17 cellular contexts compared by ENCODE assay signal in genomic region chr15:89338036-89338435, GRCh38. TPM values are rescaled to one million over a fixed set of nuclear protein-coding genes. Genes with fewer than 3 reads are reported as not detected.
A peak's percentile ranks its signal among the peaks of the same experiment; 100 is the strongest.
DNase-seq lines count a peak whose midpoint lies in the region; ATAC-seq and TF ChIP-seq lines count a peak whose summit lies in the region.
"Had no signal": no experiment of that assay in that cellular context is flagged by ENCODE, and none has a peak within 500 bp of the region (broad histone marks: within the 10 kb centered on the region; RNA-seq: fewer than 3 reads in every experiment).

No MANE protein-coding gene starts in this region.

- BruUV-seq in OCI-LY7 (replicated peaks; lab: Mats Ljungman, UMichigan) = no TSS peak

- POLR2A ChIA-PET in activated CD4-positive, alpha-beta memory T cell treated with anti-CD3 and anti-CD28 coated beads for 36 hours (lab: Charles Lee) = no interaction called here
- POLR2A ChIA-PET in activated CD4-positive, alpha-beta memory T cell treated with anti-CD3 and anti-CD28 coated beads, Interleukin-2, amount 10 ng/mL, durations not matched to agents 7 days and 5 days (lab: Charles Lee) = interaction anchor here (1.0 kb wide), 1 partner anchor 64 kb away, joined by 3 read pairs; no protein-coding TSS in a partner anchor
- POLR2A ChIA-PET in CD4-positive, alpha-beta T cell (lab: Charles Lee) = no interaction called here
- POLR2A ChIA-PET in OCI-LY7 (lab: Charles Lee) = no interaction called here

- peak; percentile 35 for DNase-seq in activated CD4-positive, alpha-beta memory T cell treated with anti-CD3 and anti-CD28 coated beads for 36 hours
- DNase-seq in activated CD4-positive, alpha-beta memory T cell treated with anti-CD3 and anti-CD28 coated beads, Interleukin-2, amount 10 ng/mL, durations not matched to agents 7 days and 5 days = no peak
- no peak for DNase-seq in CD4-positive, alpha-beta T cell
- no peak for DNase-seq in OCI-LY7 (ENCODE audit: low spot score)
- DNase-seq in neural crest cell (ENCODE audit: low read depth, low spot score) = no peak
- no peak for DNase-seq in lower lobe of right lung
- DNase-seq: BE2C; CD4-positive, CD25-positive, alpha-beta regulatory T cell; DMS153; GM23248; NCI-H1105; NCI-H1694; NCI-H748 treated with DMSO at 0.1 percent for 48 hours; RPMI8226 had no signal

- peaks cover 12% of the 10 kb centered on the region for H3K79me2 ChIP-seq in OCI-LY7 (ENCODE audit: insufficient read depth, low read depth, low read length)

- H3K4me1 ChIP-seq in OCI-LY7 (ENCODE audit: insufficient read depth, low read length, poor library complexity, severe bottlenecking) = peaks cover 22% of the 10 kb centered on the region
- H3K4me1 ChIP-seq in lower lobe of right lung = peaks cover 18% of the 10 kb centered on the region
- H3K4me1 ChIP-seq: BE2C had no signal

- H3K36me3 Mint-ChIP-seq in activated CD4-positive, alpha-beta memory T cell treated with anti-CD3 and anti-CD28 coated beads for 36 hours = peaks cover 7% of the 10 kb centered on the region
- peaks cover 10% of the 10 kb centered on the region for H3K36me3 Mint-ChIP-seq in activated CD4-positive, alpha-beta memory T cell treated with anti-CD3 and anti-CD28 coated beads, Interleukin-2, amount 10 ng/mL, durations not matched to agents 7 days and 5 days (ENCODE audit: low read depth)
- peaks cover 14% of the 10 kb centered on the region for H3K36me3 Mint-ChIP-seq in CD4-positive, alpha-beta T cell (ENCODE audit: low read depth)
- peaks cover 3% of the 10 kb centered on the region for H3K36me3 Mint-ChIP-seq in neural crest cell (ENCODE audit: low read depth)

- H3K27me3 ChIP-seq in CD4-positive, alpha-beta T cell (ENCODE audit: control insufficient read depth, insufficient read depth, low read length) = no peaks in the 10 kb centered on the region
- no peaks in the 10 kb centered on the region for H3K27me3 ChIP-seq in lower lobe of right lung (ENCODE audit: low read depth)
- H3K27me3 ChIP-seq: BE2C had no signal

- H3K4me3 ChIP-seq in OCI-LY7 (ENCODE audit: low read depth, low read length, poor library complexity, severe bottlenecking) (no peak overlapping the region), lower lobe of right lung (no peak overlapping the region)
- H3K4me3 ChIP-seq: GM23248, HAP-1 had no signal

- H3K9me3 Mint-ChIP-seq in activated CD4-positive, alpha-beta memory T cell treated with anti-CD3 and anti-CD28 coated beads for 36 hours = peaks cover 4% of the 10 kb centered on the region
- H3K9me3 Mint-ChIP-seq in activated CD4-positive, alpha-beta memory T cell treated with anti-CD3 and anti-CD28 coated beads, Interleukin-2, amount 10 ng/mL, durations not matched to agents 7 days and 5 days = no peaks in the 10 kb centered on the region
- peaks cover 2% of the 10 kb centered on the region for H3K9me3 Mint-ChIP-seq in CD4-positive, alpha-beta T cell
- peaks cover 3% of the 10 kb centered on the region for H3K9me3 Mint-ChIP-seq in neural crest cell

- H3K36me3 ChIP-seq in OCI-LY7 (ENCODE audit: insufficient read depth, low read length) (peaks cover 4% of the 10 kb centered on the region), lower lobe of right lung (peaks cover 5% of the 10 kb centered on the region)

- TF ChIP-seq CTCF in CD4-positive, alpha-beta T cell (IDR thresholded peaks at IDR 0.05) = no peak
- TF ChIP-seq CTCF in OCI-LY7 (conservative IDR thresholded peaks at IDR 0.05; ENCODE audit: low read length) = no peak
- TF ChIP-seq CTCF in neural crest cell (conservative IDR thresholded peaks at IDR 0.05) = no peak
- no peak for TF ChIP-seq CTCF in lower lobe of right lung (IDR thresholded peaks at IDR 0.05)

- no peak overlapping the region for H3K4me2 ChIP-seq in OCI-LY7 (ENCODE audit: low read length)

- no peak overlapping the region for H3K27ac Mint-ChIP-seq in activated CD4-positive, alpha-beta memory T cell treated with anti-CD3 and anti-CD28 coated beads for 36 hours
- H3K27ac Mint-ChIP-seq in activated CD4-positive, alpha-beta memory T cell treated with anti-CD3 and anti-CD28 coated beads, Interleukin-2, amount 10 ng/mL, durations not matched to agents 7 days and 5 days = no peak overlapping the region
- peak overlapping the region; percentile 100 for H3K27ac Mint-ChIP-seq in CD4-positive, alpha-beta T cell
- no peak overlapping the region for H3K27ac Mint-ChIP-seq in neural crest cell (ENCODE audit: unreplicated experiment)

- H3K27me3 Mint-ChIP-seq in activated CD4-positive, alpha-beta memory T cell treated with anti-CD3 and anti-CD28 coated beads for 36 hours = peaks cover 4% of the 10 kb centered on the region
- H3K27me3 Mint-ChIP-seq in activated CD4-positive, alpha-beta memory T cell treated with anti-CD3 and anti-CD28 coated beads, Interleukin-2, amount 10 ng/mL, durations not matched to agents 7 days and 5 days = peaks cover 13% of the 10 kb centered on the region
- H3K27me3 Mint-ChIP-seq in CD4-positive, alpha-beta T cell = peaks cover 11% of the 10 kb centered on the region
- H3K27me3 Mint-ChIP-seq in neural crest cell (ENCODE audit: low read depth) = peaks cover 54% of the 10 kb centered on the region

- intact Hi-C loops in activated CD4-positive, alpha-beta memory T cell treated with anti-CD3 and anti-CD28 coated beads for 36 hours (cut with micrococcal nuclease) = loop anchor here (10.0 kb wide), 2 partner anchors 423 to 713 kb away; partner anchors contain the start of genes AEN and MFGE8
- intact Hi-C loops in CD4-positive, alpha-beta T cell (cut with DNase I, micrococcal nuclease) = loop anchor here (5.0 to 10.0 kb wide), 4 partner anchors 357 to 793 kb away; partner anchors contain the start of genes AEN (in 2 of the 2), DET1 (in 1 of the 2), PEX11A (in 1 of the 2) and WDR93 (in 1 of the 2)
- intact Hi-C loops in OCI-LY7 (cut with micrococcal nuclease; ENCODE audit: unreplicated experiment) = no loop called here
- intact Hi-C loops in lower lobe of right lung (cut with DNase I) = no loop called here

- H2AFZ ChIP-seq in OCI-LY7 (ENCODE audit: low read length) = 0 out of 2 replicates have a peak overlapping the region, but pooled peaks have one; percentile 34
- H2AFZ ChIP-seq: GM23248 had no signal

- peaks cover 19% of the 10 kb centered on the region for H3K4me1 Mint-ChIP-seq in activated CD4-positive, alpha-beta memory T cell treated with anti-CD3 and anti-CD28 coated beads for 36 hours (ENCODE audit: low read depth)
- H3K4me1 Mint-ChIP-seq in activated CD4-positive, alpha-beta memory T cell treated with anti-CD3 and anti-CD28 coated beads, Interleukin-2, amount 10 ng/mL, durations not matched to agents 7 days and 5 days = peaks cover 21% of the 10 kb centered on the region
- H3K4me1 Mint-ChIP-seq in CD4-positive, alpha-beta T cell (ENCODE audit: low read depth) = peaks cover 24% of the 10 kb centered on the region
- peaks cover 15% of the 10 kb centered on the region for H3K4me1 Mint-ChIP-seq in neural crest cell

- CTCF ChIA-PET in activated CD4-positive, alpha-beta memory T cell treated with anti-CD3 and anti-CD28 coated beads for 36 hours (lab: Charles Lee) = interaction anchor here (1.0 to 6.6 kb wide), 3 partner anchors 21 to 131 kb away, joined by 3 to 58 read pairs (median 12); no protein-coding TSS in a partner anchor
- CTCF ChIA-PET in activated CD4-positive, alpha-beta memory T cell treated with anti-CD3 and anti-CD28 coated beads, Interleukin-2, amount 10 ng/mL, durations not matched to agents 7 days and 5 days (lab: Charles Lee) = interaction anchor here (6.5 kb wide), 1 partner anchor 20 kb away, joined by 47 read pairs; no protein-coding TSS in a partner anchor
- CTCF ChIA-PET in CD4-positive, alpha-beta T cell (lab: Charles Lee) = interaction anchor here (1.7 kb wide), 1 partner anchor 21 kb away, joined by 10 read pairs; no protein-coding TSS in a partner anchor
- CTCF ChIA-PET in OCI-LY7 (lab: Charles Lee; ENCODE audit: unreplicated experiment) = interaction anchor here (1.2 kb wide), 1 partner anchor 21 kb away, joined by 4 read pairs; no protein-coding TSS in a partner anchor

- no peaks in the 10 kb centered on the region for H3K9me2 ChIP-seq in OCI-LY7 (ENCODE audit: insufficient read depth, low read length)

- ATAC-seq in CD4-positive, alpha-beta T cell (ENCODE audit: poor library complexity) = no peak
- ATAC-seq in HG03139 (IDR thresholded peaks at IDR 0.05; ENCODE audit: unreplicated experiment) = no peak
- no peak for ATAC-seq in lower lobe of right lung

- H3K9me3 ChIP-seq in CD4-positive, alpha-beta T cell (ENCODE audit: control insufficient read depth, low read length) = no peaks in the 10 kb centered on the region
- H3K9me3 ChIP-seq in OCI-LY7 (ENCODE audit: low read length) (no peaks in the 10 kb centered on the region), lower lobe of right lung (no peaks in the 10 kb centered on the region)
- H3K9me3 ChIP-seq: BE2C, HAP-1 had no signal

- H3K27ac ChIP-seq in CD4-positive, alpha-beta T cell (ENCODE audit: low read depth, low read length) = no peak overlapping the region
- no peak overlapping the region for H3K27ac ChIP-seq in OCI-LY7 (ENCODE audit: low read depth, low read length, poor library complexity, severe bottlenecking)
- H3K27ac ChIP-seq in lower lobe of right lung = no peak overlapping the region
- H3K27ac ChIP-seq: GM23248, HL-60 had no signal

- no peaks in the 10 kb centered on the region for H4K20me1 ChIP-seq in OCI-LY7 (ENCODE audit: insufficient read depth, low read length)

- no peak overlapping the region for H3K4me3 Mint-ChIP-seq in activated CD4-positive, alpha-beta memory T cell treated with anti-CD3 and anti-CD28 coated beads for 36 hours
- no peak overlapping the region for H3K4me3 Mint-ChIP-seq in activated CD4-positive, alpha-beta memory T cell treated with anti-CD3 and anti-CD28 coated beads, Interleukin-2, amount 10 ng/mL, durations not matched to agents 7 days and 5 days
- H3K4me3 Mint-ChIP-seq in CD4-positive, alpha-beta T cell = peak overlapping the region; percentile 42
- peak overlapping the region; percentile 77 for H3K4me3 Mint-ChIP-seq in neural crest cell

RNA-seq across cellular contexts. Expression of gene POLG, which starts 3.4 kb away (rescaled TPM):
- total RNA-seq in activated CD4-positive, alpha-beta memory T cell treated with anti-CD3 and anti-CD28 coated beads for 36 hours = 10 to 100 TPM; 94.8 to 97.4 TPM
- 100 to 1,000 TPM; 106 to 109 TPM for total RNA-seq in activated CD4-positive, alpha-beta memory T cell treated with anti-CD3 and anti-CD28 coated beads, Interleukin-2, amount 10 ng/mL, durations not matched to agents 7 days and 5 days
- total RNA-seq in CD4-positive, alpha-beta T cell = 100 to 1,000 TPM; 139 to 140 TPM
- total RNA-seq in OCI-LY7 (2014; rRNA removed; shearing (Covaris generic)) = 78.3 and 80.2 TPM in 2 replicates
- 91.6 and 93.7 TPM in 2 replicates for total RNA-seq in OCI-LY7 (2022)
- 66.5 and 73.5 TPM in 2 replicates for total RNA-seq in neural crest cell
- total RNA-seq in lower lobe of right lung = 58.2 TPM

Comparison
In these comparisons a context has a peak if more than half of its experiments do, and no peak if none do; other contexts are left out.
1. H3K4me3 Mint-ChIP-seq: peak in CD4-positive, alpha-beta T cell (single experiment) and neural crest cell (single experiment); none in activated CD4-positive, alpha-beta memory T cell treated with anti-CD3 and anti-CD28 coated beads for 36 hours (single experiment) and activated CD4-positive, alpha-beta memory T cell treated with anti-CD3 and anti-CD28 coated beads, Interleukin-2, amount 10 ng/mL, durations not matched to agents 7 days and 5 days (single experiment).
2. intact Hi-C loops: an anchor here in activated CD4-positive, alpha-beta memory T cell treated with anti-CD3 and anti-CD28 coated beads for 36 hours (10.0 kb wide) and CD4-positive, alpha-beta T cell (5.0 to 10.0 kb wide); none called in OCI-LY7 and lower lobe of right lung.